23 cellular contexts compared by ENCODE assay signal in the genomic region with DNA sequence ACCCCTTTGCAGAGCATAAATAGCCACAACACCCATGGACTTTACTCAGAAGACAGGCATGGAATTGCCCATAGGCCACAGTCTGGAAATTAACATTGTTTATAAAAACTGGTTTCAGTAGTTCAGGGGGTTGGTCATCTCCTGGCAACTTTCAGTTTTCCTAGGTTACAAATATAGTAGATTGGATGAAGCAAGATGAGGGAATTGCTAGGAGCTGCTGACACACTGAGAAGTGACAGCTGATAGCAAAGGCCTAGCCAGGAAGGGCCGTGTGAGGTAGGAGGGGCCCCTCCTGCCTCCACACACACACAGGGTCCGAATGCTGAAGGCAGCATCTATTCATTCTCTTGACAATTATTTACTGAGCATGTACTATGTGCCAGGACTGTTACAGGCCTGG. TPM values are rescaled to one million over a fixed set of nuclear protein-coding genes. Genes with fewer than 3 reads are reported as not detected.
DNase-seq lines count a peak whose midpoint lies in the region; ATAC-seq and TF ChIP-seq lines count a peak whose summit lies in the region.
"Had no signal": no experiment of that assay in that cellular context is flagged by ENCODE, and none has a peak within 500 bp of the region (broad histone marks: within the 10 kb centered on the region; RNA-seq: fewer than 3 reads in every experiment).

No MANE protein-coding gene starts in this region.

- H3K4me3 ChIP-seq in cardiac fibroblast (replicated peaks in 1 of 2; ENCODE audit: low read depth in 2 of 2, low read length in 2 of 2) (no peak overlapping the region), left ventricle myocardium inferior (peak overlapping the region; percentile 13)
- H3K4me3 ChIP-seq: body of pancreas, dorsolateral prefrontal cortex, neural progenitor cell, psoas muscle, thoracic aorta had no signal

- H3K27ac ChIP-seq in left ventricle myocardium inferior (replicated peaks) = peak overlapping the region; percentile 60
- H3K27ac ChIP-seq: body of pancreas, dorsolateral prefrontal cortex, neural progenitor cell, psoas muscle had no signal

- no peaks in the 10 kb centered on the region for H3K27me3 ChIP-seq in left ventricle myocardium inferior (ENCODE audit: low read depth)
- H3K27me3 ChIP-seq: body of pancreas, dorsolateral prefrontal cortex, neural progenitor cell had no signal

- peaks cover 100% of the 10 kb centered on the region for H3K4me1 ChIP-seq in left ventricle myocardium inferior
- H3K4me1 ChIP-seq: body of pancreas, psoas muscle had no signal

- ATAC-seq in Right ventricle myocardium inferior (peak; percentile 53), HG02798 (IDR thresholded peaks at IDR 0.05; ENCODE audit: poor library complexity, unreplicated experiment) (no peak)
- ATAC-seq: activated CD8-positive, alpha-beta T cell treated with anti-CD3 and anti-CD28 coated beads for 36 hours; activated T-cell treated with anti-CD3 and anti-CD28 coated beads, Interleukin-2, amount 50 U/mL, for 4 hours; body of pancreas; psoas muscle had no signal

- intact Hi-C loops in Right ventricle myocardium inferior (cut with DNase I) (no loop called here), cardiac septum (cut with DNase I) (no loop called here), left ventricle myocardium inferior (cut with micrococcal nuclease) (no loop called here)

- TF ChIP-seq CTCF in cardiac fibroblast (IDR thresholded peaks at IDR 0.05; ENCODE audit: low read depth, low read length) = no peak
- TF ChIP-seq CTCF in left ventricle myocardium inferior (IDR thresholded peaks at IDR 0.05; ENCODE audit: borderline replicate concordance) = no peak

- no peaks in the 10 kb centered on the region for H3K36me3 ChIP-seq in left ventricle myocardium inferior
- H3K36me3 ChIP-seq: neural progenitor cell, thoracic aorta had no signal

- no peaks in the 10 kb centered on the region for H3K9me3 ChIP-seq in left ventricle myocardium inferior (replicated peaks)
- H3K9me3 ChIP-seq: body of pancreas, psoas muscle, thoracic aorta had no signal

- DNase-seq in Right ventricle myocardium inferior (ENCODE audit: missing footprints) (no peak), cardiac septum (ENCODE audit: low spot score) (no peak), cardiac fibroblast (ENCODE audit: low read depth in 2 of 2) (peak; percentile 40 to 50), left ventricle myocardium inferior (no peak), iPS-NIHi7 (ENCODE audit: extremely low spot score) (no peak), Kasumi-1 (lab: John Stamatoyannopoulos, UW) (no peak), HK-2 (ENCODE audit: unreplicated experiment) (no peak)
- DNase-seq: activated CD4-positive, CD25-positive, alpha-beta regulatory T cell; activated CD8-positive, alpha-beta T cell treated with anti-CD3 and anti-CD28 coated beads for 36 hours; activated naive CD4-positive, alpha-beta T cell treated with anti-CD3 and anti-CD28 coated beads, Interleukin-2, amount 50 U/mL, for 16 hours; activated T-cell treated with anti-CD3 and anti-CD28 coated beads, Interleukin-2, amount 50 U/mL, for 4 hours; body of pancreas; CD4-positive, CD25-positive, alpha-beta regulatory T cell; DMS153; dorsolateral prefrontal cortex; NCI-H2081; NCI-H524 treated with DMSO at 0.1 percent for 48 hours; psoas muscle; stimulated activated CD4-positive, alpha-beta T cell treated with anti-CD3 and anti-CD28 coated beads, Interleukin-12 subunit alpha, Interleukin-12 subunit beta, amount 100 ng/mL, for 4 hours; T-helper 2 cell had no signal

RNA-seq across cellular contexts. Expression of a gene that starts 8.3 kb away (rescaled TPM):
- total RNA-seq in Right ventricle myocardium inferior (94.9 TPM), cardiac septum (25.8 TPM), left ventricle myocardium inferior (70.5 TPM)
- total RNA-seq: activated CD8-positive, alpha-beta T cell treated with anti-CD3 and anti-CD28 coated beads for 36 hours; CD4-positive, CD25-positive, alpha-beta regulatory T cell had no signal

Comparison
In these comparisons a context has a peak if more than half of its experiments do, and no peak if none do; other contexts are left out.
1. DNase-seq: peak in cardiac fibroblast (2 of 2); none in Right ventricle myocardium inferior (single experiment), cardiac septum (single experiment), left ventricle myocardium inferior (single experiment), iPS-NIHi7 (single experiment), Kasumi-1 (0 of 2) and HK-2 (single experiment).